23 cellular contexts compared by ENCODE assay signal in genomic region chr21:17372200-17372599, GRCh38.
"Had no signal": no experiment of that assay in that cellular context is flagged by ENCODE, and none has a peak within 500 bp of the region (broad histone marks: within the 10 kb centered on the region; RNA-seq: fewer than 3 reads in every experiment).

No MANE protein-coding gene starts in this region.

- H3K4me1 Mint-ChIP-seq: activated naive CD8-positive, alpha-beta T cell treated with anti-CD3 and anti-CD28 coated beads, Interleukin-2, amount 10 ng/mL, durations not matched to agents 7 days and 5 days had no signal

- H3K4me3 Mint-ChIP-seq: activated CD8-positive, alpha-beta T cell treated with anti-CD3 and anti-CD28 coated beads, Interleukin-2, amount 10 ng/mL, durations not matched to agents 7 days and 5 days; activated naive CD8-positive, alpha-beta T cell treated with anti-CD3 and anti-CD28 coated beads, Interleukin-2, amount 10 ng/mL, durations not matched to agents 7 days and 5 days; T-helper 1 cell treated with Interleukin-12 subunit alpha and Interleukin-12 subunit beta and Interleukin-4 antibody, amounts not matched to agents 30 μg/mL and 1 μg/mL, for 36 hours; WTC11 had no signal

- H3K4me1 ChIP-seq: adrenal gland, Peyer's patch had no signal

- H3K27ac Mint-ChIP-seq: activated CD8-positive, alpha-beta T cell treated with anti-CD3 and anti-CD28 coated beads, Interleukin-2, amount 10 ng/mL, durations not matched to agents 7 days and 5 days; activated naive CD8-positive, alpha-beta T cell treated with anti-CD3 and anti-CD28 coated beads, Interleukin-2, amount 10 ng/mL, durations not matched to agents 7 days and 5 days; T-helper 1 cell treated with Interleukin-12 subunit alpha and Interleukin-12 subunit beta and Interleukin-4 antibody, amounts not matched to agents 30 μg/mL and 1 μg/mL, for 36 hours; WTC11 had no signal

- H3K27me3 ChIP-seq: adrenal gland, Peyer's patch had no signal

- ATAC-seq: activated CD8-positive, alpha-beta T cell treated with anti-CD3 and anti-CD28 coated beads, Interleukin-2, amount 10 ng/mL, durations not matched to agents 7 days and 5 days; K562; WTC11 had no signal

- FAIRE-seq: bronchial epithelial cell, K562 had no signal

- H3K9me3 ChIP-seq: adrenal gland, Peyer's patch had no signal

- DNase-seq: activated CD4-positive, alpha-beta T cell treated with anti-CD3 and anti-CD28 coated beads for 48 hours; activated CD4-positive, alpha-beta T cell treated with anti-CD3 and anti-CD28 coated beads, Interleukin-2, amount 50 U/mL, for 4 hours; activated CD4-positive, CD25-positive, alpha-beta regulatory T cell treated with anti-CD3 and anti-CD28 coated beads, Interleukin-2, amount 50 U/mL, for 72 hours; activated CD8-positive, alpha-beta memory T cell treated with anti-CD3 and anti-CD28 coated beads, Interleukin-2, amount 50 U/mL, for 48 hours; activated CD8-positive, alpha-beta T cell treated with anti-CD3 and anti-CD28 coated beads, Interleukin-2, amount 10 ng/mL, durations not matched to agents 7 days and 5 days; activated naive CD4-positive, alpha-beta T cell treated with anti-CD3 and anti-CD28 coated beads, Interleukin-2, amount 50 U/mL, for 16 hours; activated naive CD8-positive, alpha-beta T cell treated with anti-CD3 and anti-CD28 coated beads, Interleukin-2, amount 10 ng/mL, durations not matched to agents 7 days and 5 days; activated T-cell treated with anti-CD3 and anti-CD28 coated beads, Interleukin-2, amount 50 U/mL, for 1 hour; adrenal gland; anterior cingulate cortex; central memory CD4-positive, alpha-beta T cell; Karpas-422; NCI-H2029; NCI-H510A treated with DMSO at 0.1 percent for 48 hours; NK-92 treated with Interleukin-12 subunit alpha and Interleukin-12 subunit beta, amount 100 ng/mL, for 24 hours; OCI-M1; Peyer's patch; SHP77 had no signal

- H3K4me3 ChIP-seq: adrenal gland, K562, Peyer's patch had no signal

- H3K27ac ChIP-seq: adrenal gland, Peyer's patch, RWPE1 had no signal

- H3K36me3 Mint-ChIP-seq: activated naive CD8-positive, alpha-beta T cell treated with anti-CD3 and anti-CD28 coated beads, Interleukin-2, amount 10 ng/mL, durations not matched to agents 7 days and 5 days had no signal

- H3K36me3 ChIP-seq: adrenal gland, Peyer's patch had no signal
